ENCODE assay signal across 24 cellular contexts in genomic region chr7:40634118-40634517, GRCh38.
"Had no signal": no experiment of that assay in that cellular context is flagged by ENCODE, and none has a peak within 500 bp of the region (broad histone marks: within the 10 kb centered on the region; RNA-seq: fewer than 3 reads in every experiment).

No MANE protein-coding gene starts in this region.

- H3K9me3 ChIP-seq: colonic mucosa, esophagus muscularis mucosa, esophagus squamous epithelium, gastrocnemius medialis, gastroesophageal sphincter, heart left ventricle, heart right ventricle had no signal

- H3K4me3 Mint-ChIP-seq: dendritic cell treated with granulocyte-macrophage colony-stimulating factor and Interleukin-4, amounts not matched to agents 40 ng/mL and 50 ng/mL, for 4 days; effector memory CD8-positive, alpha-beta T cell; endodermal cell had no signal

- H3K27me3 Mint-ChIP-seq: dendritic cell treated with granulocyte-macrophage colony-stimulating factor and Interleukin-4, amounts not matched to agents 40 ng/mL and 50 ng/mL, for 4 days; effector memory CD8-positive, alpha-beta T cell had no signal

- H3K27ac Mint-ChIP-seq: dendritic cell treated with granulocyte-macrophage colony-stimulating factor and Interleukin-4, amounts not matched to agents 40 ng/mL and 50 ng/mL, for 4 days; effector memory CD8-positive, alpha-beta T cell; endodermal cell had no signal

- H3K27me3 ChIP-seq: colonic mucosa, esophagus muscularis mucosa, esophagus squamous epithelium, foreskin keratinocyte, gastrocnemius medialis, gastroesophageal sphincter, heart left ventricle, heart right ventricle had no signal

- DNase-seq: colonic mucosa; cortex of kidney; dermis blood vessel endothelial cell; dorsolateral prefrontal cortex; effector CD4-positive, alpha-beta T cell; effector CD8-positive, alpha-beta T cell; effector memory CD4-positive, alpha-beta T cell; effector memory CD8-positive, alpha-beta T cell; endodermal cell; erythroblast; esophagus squamous epithelium; foreskin fibroblast; foreskin keratinocyte; foreskin melanocyte; gastrocnemius medialis; glutamatergic neuron; head of caudate nucleus; heart left ventricle; heart right ventricle had no signal

- H3K4me1 Mint-ChIP-seq: endodermal cell had no signal

- H3K9me3 Mint-ChIP-seq: dendritic cell treated with granulocyte-macrophage colony-stimulating factor and Interleukin-4, amounts not matched to agents 40 ng/mL and 50 ng/mL, for 4 days; endodermal cell had no signal

- ATAC-seq: effector memory CD8-positive, alpha-beta T cell; esophagus mucosa; foreskin keratinocyte; gastrocnemius medialis; gastroesophageal sphincter; heart left ventricle; heart right ventricle had no signal

- H3K4me1 ChIP-seq: colonic mucosa, esophagus muscularis mucosa, esophagus squamous epithelium, foreskin keratinocyte, gastrocnemius medialis, gastroesophageal sphincter, heart left ventricle had no signal

- H3K4me3 ChIP-seq: colonic mucosa, coronary artery, dorsolateral prefrontal cortex, esophagus muscularis mucosa, esophagus squamous epithelium, gastrocnemius medialis, gastroesophageal sphincter, heart left ventricle, heart right ventricle had no signal

- H3K36me3 ChIP-seq: colonic mucosa, esophagus muscularis mucosa, esophagus squamous epithelium, gastrocnemius medialis, gastroesophageal sphincter, heart left ventricle, heart right ventricle had no signal
